1 cellular context compared by ENCODE assay signal in the genomic region with DNA sequence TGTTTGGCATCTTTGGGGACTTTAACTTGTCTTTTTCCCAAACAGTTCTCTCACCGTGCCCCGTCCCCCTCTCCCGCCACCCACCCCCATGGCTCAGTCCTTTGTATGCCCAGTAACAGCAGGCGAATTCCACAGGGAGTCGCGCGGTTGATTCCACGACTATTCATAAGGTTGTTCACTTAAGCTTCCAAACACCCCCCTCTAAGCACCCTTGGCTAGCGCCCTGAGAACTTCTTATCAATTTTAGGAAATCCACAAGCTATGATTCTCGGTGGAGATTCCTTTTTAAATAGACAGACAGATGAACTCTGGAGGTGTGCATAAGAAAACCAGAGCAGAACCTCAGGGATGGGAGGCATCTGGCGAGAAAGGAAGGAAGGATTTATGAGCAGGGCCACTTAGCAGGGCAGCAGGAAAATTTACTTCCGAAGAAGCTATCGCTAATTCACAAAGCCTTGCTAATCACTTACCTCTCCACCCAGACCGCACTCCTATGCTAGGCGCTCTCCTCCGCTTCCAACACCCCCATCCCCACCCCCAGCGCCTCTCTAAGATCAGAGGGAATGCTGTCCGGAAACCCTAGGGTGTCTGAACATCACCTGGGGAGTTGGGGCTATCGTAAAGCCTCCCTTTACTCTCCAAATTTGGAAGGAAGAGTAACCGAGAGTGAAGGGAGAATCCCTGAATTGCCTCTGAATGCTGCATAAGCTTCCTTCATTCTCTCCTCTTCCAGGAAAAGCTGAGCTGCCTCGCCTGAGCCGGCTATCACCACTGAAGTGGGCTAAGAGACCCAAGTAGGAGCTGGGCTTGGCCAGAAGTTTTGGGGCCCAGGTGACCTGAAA.
TF ChIP-seq lines count a peak whose summit lies in the region.

No MANE protein-coding gene starts in this region.

TF ChIP-seq in H1, 55 proteins besides CTCF, POLR2A, EP300 and RAD21:
- no peak for TF ChIP-seq ZNF274 (IDR thresholded peaks at IDR 0.05; ENCODE audit: borderline replicate concordance, extremely low read depth, low read length)
- no peak for TF ChIP-seq SIN3A (conservative IDR thresholded peaks at IDR 0.05 in 1 of 2, IDR thresholded peaks at IDR 0.05 in 1 of 2; ENCODE audit: low read depth in 1 of 2, low read length in 2 of 2)
- no peak for TF ChIP-seq SP4 (IDR thresholded peaks at IDR 0.05; ENCODE audit: low read length)
- no peak for TF ChIP-seq CHD7 (IDR thresholded peaks at IDR 0.05; ENCODE audit: insufficient replicate concordance, low read length)
- TF ChIP-seq SP1 (IDR thresholded peaks at IDR 0.05; ENCODE audit: low read depth, low read length): no peak
- TF ChIP-seq KDM4A (IDR thresholded peaks at IDR 0.05; ENCODE audit: low read depth, low read length, severe bottlenecking): peak; percentile 48
- TF ChIP-seq RFX5 (IDR thresholded peaks at IDR 0.05; ENCODE audit: borderline replicate concordance, low read depth, low read length): no peak
- no peak for TF ChIP-seq CTBP2 (IDR thresholded peaks at IDR 0.05; ENCODE audit: borderline replicate concordance, insufficient read depth, insufficient read length, low read length)
- no peak for TF ChIP-seq YY1 (IDR thresholded peaks at IDR 0.05; ENCODE audit: low read depth, low read length)
- TF ChIP-seq TCF12 (IDR thresholded peaks at IDR 0.05; ENCODE audit: low read depth, low read length): no peak
- TF ChIP-seq, protein P1, sequence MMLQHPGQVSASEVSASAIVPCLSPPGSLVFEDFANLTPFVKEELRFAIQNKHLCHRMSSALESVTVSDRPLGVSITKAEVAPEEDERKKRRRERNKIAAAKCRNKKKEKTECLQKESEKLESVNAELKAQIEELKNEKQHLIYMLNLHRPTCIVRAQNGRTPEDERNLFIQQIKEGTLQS (IDR thresholded peaks at IDR 0.05; ENCODE audit: insufficient read depth, low read depth, low read length): no peak
- TF ChIP-seq TAF1 (IDR thresholded peaks at IDR 0.05; ENCODE audit: low read depth, low read length): no peak
- no peak for TF ChIP-seq JUN (IDR thresholded peaks at IDR 0.05; ENCODE audit: low read depth, low read length)
- TF ChIP-seq BACH1 (IDR thresholded peaks at IDR 0.05; ENCODE audit: low read length): no peak
- peak; percentile 67 for TF ChIP-seq EZH2 (IDR thresholded peaks at IDR 0.05; ENCODE audit: low read depth, low read length, severe bottlenecking)
